8 cellular contexts compared by ENCODE assay signal in genomic region chr14:74493343-74494261, GRCh38. TPM values are rescaled to one million over a fixed set of nuclear protein-coding genes. Genes with fewer than 3 reads are reported as not detected.
DNase-seq lines count a peak whose midpoint lies in the region; ATAC-seq lines count a peak whose summit lies in the region.

ISCA2 (plus strand) TSS chr14:74493765; CDS start chr14:74493775, 10 bp downstream.

- H3K4me1 ChIP-seq in CD8-positive, alpha-beta memory T cell (ENCODE audit: insufficient read depth, low read length), result peaks cover 30% of the 10 kb centered on the region
- H3K4me1 ChIP-seq in effector memory CD4-positive, alpha-beta T cell (ENCODE audit: control insufficient read depth, insufficient read depth, low read length, poor library complexity, severe bottlenecking), result peaks cover 14% of the 10 kb centered on the region

- peaks cover 18 to 27% (median 21%) of the 10 kb centered on the region in 3 donors for H3K4me1 Mint-ChIP-seq in CD8-positive, alpha-beta memory T cell

- peaks cover 0 to 20% (median 8%) of the 10 kb centered on the region in 3 donors for H3K36me3 Mint-ChIP-seq in CD8-positive, alpha-beta memory T cell

- peak; percentile 98 to 100 (median 100) for DNase-seq in CD8-positive, alpha-beta memory T cell
- peak; percentile 90 for DNase-seq in HS-5 (ENCODE audit: low read depth)
- peak; percentile 100 for DNase-seq in NK-92 treated with Interleukin-12 subunit alpha and Interleukin-12 subunit beta, amount 100 ng/mL, for 24 hours (lab: John Stamatoyannopoulos, UW)
- peak; percentile 100 for DNase-seq in activated CD8-positive, alpha-beta memory T cell treated with anti-CD3 and anti-CD28 coated beads for 24 hours
- peak; percentile 99 to 100 (median 99) for DNase-seq in effector memory CD4-positive, alpha-beta T cell
- peak; percentile 99 for DNase-seq in medulla oblongata (ENCODE audit: extremely low spot score)
- peak; percentile 98 for DNase-seq in stimulated activated CD8-positive, alpha-beta memory T cell treated with anti-CD3 and anti-CD28 coated beads, Interleukin-12 subunit alpha, Interleukin-12 subunit beta, amount 100 ng/mL, for 1 hour (ENCODE audit: low read depth)

- H3K9me3 Mint-ChIP-seq in CD8-positive, alpha-beta memory T cell, result no peaks in the 10 kb centered on the region

- no peaks in the 10 kb centered on the region for H3K27me3 Mint-ChIP-seq in CD8-positive, alpha-beta memory T cell

- H3K27me3 ChIP-seq in CD8-positive, alpha-beta memory T cell (ENCODE audit: insufficient read depth, low read length, poor library complexity, severe bottlenecking), result no peaks in the 10 kb centered on the region
- H3K27me3 ChIP-seq in effector memory CD4-positive, alpha-beta T cell (replicated peaks; ENCODE audit: control insufficient read depth, insufficient read depth, low read length, poor library complexity, severe bottlenecking), result no peaks in the 10 kb centered on the region

- peak within 1 kb of the TSS in 7 of 8 donors; percentile 75 to 97 (median 94) for H3K27ac Mint-ChIP-seq in CD8-positive, alpha-beta memory T cell

- H3K4me3 Mint-ChIP-seq in CD8-positive, alpha-beta memory T cell, result peak within 1 kb of the TSS in 1 of 7 donors; percentile 94

- H3K36me3 ChIP-seq in CD8-positive, alpha-beta memory T cell (ENCODE audit: insufficient read depth, low read length), result no peaks in the 10 kb centered on the region
- H3K36me3 ChIP-seq in effector memory CD4-positive, alpha-beta T cell (ENCODE audit: control insufficient read depth, insufficient read depth, low read length), result peaks cover 5% of the 10 kb centered on the region

- peak; percentile 79 for ATAC-seq in GM19468 (IDR thresholded peaks at IDR 0.05; ENCODE audit: extremely low read depth, unreplicated experiment)

- no peaks in the 10 kb centered on the region for H3K9me3 ChIP-seq in CD8-positive, alpha-beta memory T cell (ENCODE audit: low read length)
- no peaks in the 10 kb centered on the region for H3K9me3 ChIP-seq in effector memory CD4-positive, alpha-beta T cell (ENCODE audit: control insufficient read depth, low read length)

- POLR2A ChIA-PET in CD8-positive, alpha-beta memory T cell (lab: Charles Lee), result interaction anchor here (1.0 kb wide), 1 partner anchor 92 kb away, joined by 4 read pairs; no protein-coding TSS in a partner anchor

- H3K4me3 ChIP-seq in CD8-positive, alpha-beta memory T cell (ENCODE audit: low read length), result peak within 1 kb of the TSS; percentile 96
- peak within 1 kb of the TSS; percentile 96 for H3K4me3 ChIP-seq in effector memory CD4-positive, alpha-beta T cell (ENCODE audit: insufficient read depth, low read depth, low read length, poor library complexity, severe bottlenecking)

- CTCF ChIA-PET in CD8-positive, alpha-beta memory T cell (lab: Charles Lee), result interaction anchor here (0.8 to 2.3 kb wide), 3 partner anchors 115 to 131 kb away, joined by 3 to 7 read pairs (median 3); partner anchors contain the start of gene LTBP2

- H3K27ac ChIP-seq in CD8-positive, alpha-beta memory T cell (ENCODE audit: low read depth, low read length), result peak within 1 kb of the TSS; percentile 83
- peak within 1 kb of the TSS; percentile 77 for H3K27ac ChIP-seq in effector memory CD4-positive, alpha-beta T cell (ENCODE audit: insufficient read depth, low read length, poor library complexity, severe bottlenecking)

RNA-seq across cellular contexts. Expression of gene ISCA2, which starts in this region (rescaled TPM):
- total RNA-seq in CD8-positive, alpha-beta memory T cell, result 10 to 100 TPM; 26.7 to 28.6 TPM
- polyA plus RNA-seq in CD8-positive, alpha-beta memory T cell, result 77.8 TPM

Comparison
In these comparisons a context has a peak if more than half of its experiments do, and no peak if none do; other contexts are left out.
1. Peak in every context shown above with its lines: DNase-seq, ATAC-seq, H3K4me3 ChIP-seq and H3K27ac ChIP-seq.